ENCODE assay signal across 8 cellular contexts in genomic region chr2:27408601-27409320, GRCh38. TPM values are rescaled to one million over a fixed set of nuclear protein-coding genes. Genes with fewer than 3 reads are reported as not detected.
DNase-seq lines count a peak whose midpoint lies in the region; ATAC-seq and TF ChIP-seq lines count a peak whose summit lies in the region.

No MANE protein-coding gene starts in this region.

- DNase-seq in ACHN, result peak; percentile 44
- peak; percentile 55 for DNase-seq in NCI-H2171 treated with DMSO at 0.1 percent for 48 hours (lab: John Stamatoyannopoulos, UW)
- peak; percentile 14 to 16 for DNase-seq in cardiac fibroblast (ENCODE audit: low read depth in 2 of 2)
- no peak for DNase-seq in stimulated activated naive CD8-positive, alpha-beta T cell treated with anti-CD3 and anti-CD28 coated beads, Interleukin-15, amount 100 ng/mL, for 72 hours
- DNase-seq in NOMO-1 treated with dmso at 0.1 percent for 144 hours (lab: John Stamatoyannopoulos, UW; ENCODE audit: unreplicated experiment), result no peak

- peak overlapping the region; percentile 85 to 98 for H3K4me3 Mint-ChIP-seq in stimulated activated naive CD8-positive, alpha-beta T cell treated with anti-CD3 and anti-CD28 coated beads, Interleukin-15, amount 100 ng/mL, for 72 hours

- no peaks in the 10 kb centered on the region for H3K9me3 ChIP-seq in liver (ENCODE audit: control insufficient read depth in 4 of 4, low read length in 3 of 4)

- peaks cover 0 to 4% of the 10 kb centered on the region in 2 donors for H3K9me3 Mint-ChIP-seq in stimulated activated naive CD8-positive, alpha-beta T cell treated with anti-CD3 and anti-CD28 coated beads, Interleukin-15, amount 100 ng/mL, for 72 hours

- under 1% methylated on average over 33 of the region's 33 CpGs for WGBS in liver

- H3K27ac Mint-ChIP-seq in stimulated activated naive CD8-positive, alpha-beta T cell treated with anti-CD3 and anti-CD28 coated beads, Interleukin-15, amount 100 ng/mL, for 72 hours, result peak overlapping the region; percentile 74 to 97

- no peak for TF ChIP-seq CTCF in GM12875 (IDR thresholded peaks at IDR 0.05; ENCODE audit: borderline replicate concordance, insufficient read depth, low read depth, low read length)
- no peak for TF ChIP-seq CTCF in cardiac fibroblast (IDR thresholded peaks at IDR 0.05; ENCODE audit: low read depth, low read length)
- no peak for TF ChIP-seq CTCF in liver (IDR thresholded peaks at IDR 0.05; ENCODE audit: low read depth, low read length, missing input control)

- peaks cover 42% of the 10 kb centered on the region for H3K4me1 Mint-ChIP-seq in stimulated activated naive CD8-positive, alpha-beta T cell treated with anti-CD3 and anti-CD28 coated beads, Interleukin-15, amount 100 ng/mL, for 72 hours

- peak overlapping the region; percentile 39 to 94 for H3K9ac ChIP-seq in liver (ENCODE audit: low read depth in 1 of 2, low read length in 2 of 2)

- H3K27me3 ChIP-seq in liver (ENCODE audit: control insufficient read depth in 4 of 4, insufficient read depth in 4 of 4, low read length in 3 of 4), result no peaks in the 10 kb centered on the region

- peak; percentile 28 for ATAC-seq in HG02678 (IDR thresholded peaks at IDR 0.05; ENCODE audit: unreplicated experiment)
- peak; percentile 47 for ATAC-seq in stimulated activated naive CD8-positive, alpha-beta T cell treated with anti-CD3 and anti-CD28 coated beads, Interleukin-15, amount 100 ng/mL, for 72 hours

- H3K27me3 Mint-ChIP-seq in stimulated activated naive CD8-positive, alpha-beta T cell treated with anti-CD3 and anti-CD28 coated beads, Interleukin-15, amount 100 ng/mL, for 72 hours, result peaks cover 7% of the 10 kb centered on the region

- peaks cover 0 to 2% (median 0%) of the 10 kb centered on the region in 4 donors for H3K36me3 ChIP-seq in liver (ENCODE audit: control insufficient read depth in 4 of 4, insufficient read depth in 3 of 4, low read depth in 1 of 4, low read length in 3 of 4)

- in situ Hi-C loops in ACHN (cut with HindIII; ENCODE audit: low pct_ligation_motif_present, low pct_unique_long_range_greater_than_20kb, low sequenced_read_pairs), result no loop called here

- peaks cover 4 to 21% (median 14%) of the 10 kb centered on the region in 4 donors for H3K4me1 ChIP-seq in liver (ENCODE audit: control insufficient read depth in 4 of 4, insufficient read depth in 4 of 4, low read length in 3 of 4)

- peak overlapping the region; percentile 96 for H3K4me3 ChIP-seq in GM12875 (ENCODE audit: low read depth, low read length)
- peak overlapping the region; percentile 98 to 99 for H3K4me3 ChIP-seq in cardiac fibroblast (replicated peaks in 1 of 2; ENCODE audit: low read depth in 2 of 2, low read length in 2 of 2)
- peak overlapping the region; percentile 72 to 99 (median 91) for H3K4me3 ChIP-seq in liver (ENCODE audit: low read depth in 1 of 3, low read length in 3 of 3)

- TF ChIP-seq RAD21 in liver (IDR thresholded peaks at IDR 0.05), result no peak

- H3K27ac ChIP-seq in liver (ENCODE audit: low read depth in 1 of 2, low read length in 2 of 2), result peak overlapping the region; percentile 86 to 89

TF ChIP-seq in liver, 16 proteins besides CTCF, POLR2A, EP300 and RAD21:
- no peak for TF ChIP-seq FOXA2 (IDR thresholded peaks at IDR 0.05)
- no peak for TF ChIP-seq JUND (IDR thresholded peaks at IDR 0.05)
- TF ChIP-seq GABPA (IDR thresholded peaks at IDR 0.05 in 1 of 2, conservative IDR thresholded peaks at IDR 0.05 in 1 of 2), result no peak
- TF ChIP-seq, protein P1, sequence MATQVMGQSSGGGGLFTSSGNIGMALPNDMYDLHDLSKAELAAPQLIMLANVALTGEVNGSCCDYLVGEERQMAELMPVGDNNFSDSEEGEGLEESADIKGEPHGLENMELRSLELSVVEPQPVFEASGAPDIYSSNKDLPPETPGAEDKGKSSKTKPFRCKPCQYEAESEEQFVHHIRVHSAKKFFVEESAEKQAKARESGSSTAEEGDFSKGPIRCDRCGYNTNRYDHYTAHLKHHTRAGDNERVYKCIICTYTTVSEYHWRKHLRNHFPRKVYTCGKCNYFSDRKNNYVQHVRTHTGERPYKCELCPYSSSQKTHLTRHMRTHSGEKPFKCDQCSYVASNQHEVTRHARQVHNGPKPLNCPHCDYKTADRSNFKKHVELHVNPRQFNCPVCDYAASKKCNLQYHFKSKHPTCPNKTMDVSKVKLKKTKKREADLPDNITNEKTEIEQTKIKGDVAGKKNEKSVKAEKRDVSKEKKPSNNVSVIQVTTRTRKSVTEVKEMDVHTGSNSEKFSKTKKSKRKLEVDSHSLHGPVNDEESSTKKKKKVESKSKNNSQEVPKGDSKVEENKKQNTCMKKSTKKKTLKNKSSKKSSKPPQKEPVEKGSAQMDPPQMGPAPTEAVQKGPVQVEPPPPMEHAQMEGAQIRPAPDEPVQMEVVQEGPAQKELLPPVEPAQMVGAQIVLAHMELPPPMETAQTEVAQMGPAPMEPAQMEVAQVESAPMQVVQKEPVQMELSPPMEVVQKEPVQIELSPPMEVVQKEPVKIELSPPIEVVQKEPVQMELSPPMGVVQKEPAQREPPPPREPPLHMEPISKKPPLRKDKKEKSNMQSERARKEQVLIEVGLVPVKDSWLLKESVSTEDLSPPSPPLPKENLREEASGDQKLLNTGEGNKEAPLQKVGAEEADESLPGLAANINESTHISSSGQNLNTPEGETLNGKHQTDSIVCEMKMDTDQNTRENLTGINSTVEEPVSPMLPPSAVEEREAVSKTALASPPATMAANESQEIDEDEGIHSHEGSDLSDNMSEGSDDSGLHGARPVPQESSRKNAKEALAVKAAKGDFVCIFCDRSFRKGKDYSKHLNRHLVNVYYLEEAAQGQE (IDR thresholded peaks at IDR 0.05), result no peak

RNA-seq across cellular contexts. Expression of gene PPM1G, which starts 0.6 kb away (rescaled TPM):
- 10 to 100 TPM; 28.9 to 45.5 TPM for total RNA-seq in liver
- 10 to 100 TPM; 26.4 to 37.3 TPM for polyA plus RNA-seq in liver

RNA-seq across cellular contexts. Expression of gene NRBP1, which starts 19.7 kb away (rescaled TPM):
- 10 to 100 TPM; 51.5 to 56.9 TPM for total RNA-seq in liver
- 10 to 100 TPM; 34.3 to 40.5 TPM for polyA plus RNA-seq in liver

RNA-seq across cellular contexts. Expression of gene ZNF513, which starts 28.2 kb away (rescaled TPM):
- 1 to 10 TPM; 7.9 to 9.3 TPM for total RNA-seq in liver
- 10 to 100 TPM in 1 of 2 donors, 1 to 10 TPM in 1; 2.9 to 11.2 TPM for polyA plus RNA-seq in liver

RNA-seq across cellular contexts. Expression of gene KRTCAP3, which starts 33.4 kb away (rescaled TPM):
- 1 to 10 TPM; 1.8 to 2.8 TPM for total RNA-seq in liver
- 10 to 100 TPM in 1 of 2 donors, 1 to 10 TPM in 1; 6.7 to 12.7 TPM for polyA plus RNA-seq in liver

RNA-seq across cellular contexts. Expression of gene SNX17, which starts 38.3 kb away (rescaled TPM):
- 10 to 100 TPM; 53.7 to 65.3 TPM for total RNA-seq in liver
- polyA plus RNA-seq in liver, result 10 to 100 TPM; 57.7 to 60.5 TPM

Comparison
In these comparisons a context has a peak if more than half of its experiments do, and no peak if none do; other contexts are left out.
1. DNase-seq: peak in ACHN (single experiment), NCI-H2171 treated with DMSO at 0.1 percent for 48 hours (single experiment) and cardiac fibroblast (2 of 2); none in stimulated activated naive CD8-positive, alpha-beta T cell treated with anti-CD3 and anti-CD28 coated beads, Interleukin-15, amount 100 ng/mL, for 72 hours (0 of 2) and NOMO-1 treated with dmso at 0.1 percent for 144 hours (single experiment).
2. Peak in every context shown above with its lines, with median percentiles within 50 percentile points of each other: H3K4me3 ChIP-seq.